25 cellular contexts compared by ENCODE assay signal in the genomic region with DNA sequence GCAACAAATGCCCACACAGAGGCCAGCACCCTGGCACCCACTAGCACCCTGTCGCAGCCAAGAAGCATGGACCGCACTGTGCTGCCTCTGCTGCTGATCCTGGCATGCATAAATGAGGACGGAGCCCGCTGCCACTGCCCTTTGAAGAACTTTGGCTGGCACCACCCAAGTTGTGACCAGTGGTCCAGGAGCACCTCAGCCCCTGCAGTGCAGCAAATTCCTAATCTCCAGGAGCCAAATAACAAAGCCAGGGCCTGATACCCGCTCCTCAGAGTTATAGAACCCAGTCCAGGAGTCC.
"Had no signal": no experiment of that assay in that cellular context is flagged by ENCODE, and none has a peak within 500 bp of the region (broad histone marks: within the 10 kb centered on the region; RNA-seq: fewer than 3 reads in every experiment).

No MANE protein-coding gene starts in this region.

- H3K4me1 ChIP-seq: colonic mucosa, esophagus squamous epithelium, gastrocnemius medialis, heart right ventricle, lower lobe of right lung had no signal

- H3K27ac Mint-ChIP-seq: dendritic cell treated with granulocyte-macrophage colony-stimulating factor and Interleukin-4, amounts not matched to agents 40 ng/mL and 50 ng/mL, for 4 days; effector memory CD8-positive, alpha-beta T cell; endodermal cell; mesothelial cell of epicardium had no signal

- H3K9me3 ChIP-seq: colonic mucosa, esophagus squamous epithelium, gastrocnemius medialis, heart right ventricle, lower lobe of right lung, mucosa of descending colon had no signal

- H3K27me3 ChIP-seq: colonic mucosa, esophagus squamous epithelium, gastrocnemius medialis, heart right ventricle had no signal

- H3K36me3 ChIP-seq: colonic mucosa, esophagus squamous epithelium, gastrocnemius medialis, heart right ventricle, lower lobe of right lung had no signal

- H3K4me1 Mint-ChIP-seq: endodermal cell, mesothelial cell of epicardium had no signal

- H3K36me3 Mint-ChIP-seq: mesothelial cell of epicardium had no signal

- ATAC-seq: effector memory CD8-positive, alpha-beta T cell; esophagus mucosa; gastrocnemius medialis; heart right ventricle; left colon; left lobe of liver; left ventricle myocardium superior; lower lobe of right lung; mucosa of descending colon had no signal

- H3K9me3 Mint-ChIP-seq: dendritic cell treated with granulocyte-macrophage colony-stimulating factor and Interleukin-4, amounts not matched to agents 40 ng/mL and 50 ng/mL, for 4 days had no signal

- H3K4me3 ChIP-seq: colonic mucosa, esophagus squamous epithelium, gastrocnemius medialis, heart right ventricle, lower lobe of right lung, mucosa of descending colon had no signal

- DNase-seq: cerebellar nuclear complex; colonic mucosa; cortex of kidney; effector CD8-positive, alpha-beta T cell; effector memory CD8-positive, alpha-beta T cell; endodermal cell; erythroblast; esophagus squamous epithelium; foreskin fibroblast; foreskin melanocyte; gastrocnemius medialis; glutamatergic neuron; head of caudate nucleus; heart right ventricle; hippocampal formation; left colon; left ventricle myocardium superior; lower lobe of right lung; mesenchymal stem cell had no signal

- H3K27me3 Mint-ChIP-seq: dendritic cell treated with granulocyte-macrophage colony-stimulating factor and Interleukin-4, amounts not matched to agents 40 ng/mL and 50 ng/mL, for 4 days; effector memory CD8-positive, alpha-beta T cell had no signal

- H3K4me3 Mint-ChIP-seq: dendritic cell treated with granulocyte-macrophage colony-stimulating factor and Interleukin-4, amounts not matched to agents 40 ng/mL and 50 ng/mL, for 4 days; effector memory CD8-positive, alpha-beta T cell; endodermal cell; mesothelial cell of epicardium had no signal

- H3K27ac ChIP-seq: colonic mucosa, epithelial cell of prostate, esophagus squamous epithelium, gastrocnemius medialis, heart right ventricle, lower lobe of right lung had no signal
